ENCODE assay signal across 14 cellular contexts in the genomic region with DNA sequence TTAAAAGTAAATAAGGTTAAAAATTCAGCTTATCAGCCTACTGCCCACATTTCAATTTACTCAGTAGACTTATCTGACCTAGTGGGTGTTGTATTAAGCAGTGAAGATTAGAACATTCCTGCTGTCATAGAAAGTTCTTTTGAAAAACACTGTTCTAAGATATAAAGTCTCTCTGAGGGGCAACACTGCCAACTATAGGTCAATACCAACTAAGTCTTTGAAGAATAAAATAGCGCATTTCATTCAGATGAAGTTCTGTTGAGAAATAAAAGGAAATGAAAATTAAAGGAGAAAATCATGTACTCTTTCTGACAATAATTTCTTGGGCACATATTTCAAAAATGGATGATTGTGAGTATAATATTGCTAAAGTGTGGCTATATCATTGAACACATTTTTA.
"Had no signal": no experiment of that assay in that cellular context is flagged by ENCODE, and none has a peak within 500 bp of the region (broad histone marks: within the 10 kb centered on the region; RNA-seq: fewer than 3 reads in every experiment).

No MANE protein-coding gene starts in this region.

- DNase-seq: activated CD4-positive, alpha-beta memory T cell treated with anti-CD3 and anti-CD28 coated beads, Interleukin-2, amount 10 ng/mL, durations not matched to agents 7 days and 5 days; activated CD4-positive, CD25-positive, alpha-beta regulatory T cell treated with anti-CD3 and anti-CD28 coated beads, Interleukin-2, amount 50 U/mL, for 72 hours; activated CD8-positive, alpha-beta memory T cell treated with anti-CD3 and anti-CD28 coated beads, Interleukin-2, amount 50 U/mL, for 4 hours; activated naive CD4-positive, alpha-beta T cell; activated naive CD8-positive, alpha-beta T cell treated with anti-CD3 and anti-CD28 coated beads, Interleukin-2, amount 50 U/mL, for 24 hours; gastrocnemius medialis; heart right ventricle; kidney glomerular epithelial cell; ovary; stimulated activated CD4-positive, alpha-beta T cell treated with anti-CD3 and anti-CD28 coated beads, Interleukin-4, amount 100 ng/mL, for 24 hours; stimulated activated naive CD8-positive, alpha-beta T cell treated with anti-CD3 and anti-CD28 coated beads, Interleukin-15, amount 100 ng/mL, for 72 hours; testis had no signal

- H3K36me3 ChIP-seq: cardiac muscle cell, gastrocnemius medialis, heart right ventricle, ovary had no signal

- H3K4me3 ChIP-seq: cardiac muscle cell, gastrocnemius medialis, heart right ventricle, ovary, testis had no signal

- H3K4me1 Mint-ChIP-seq: activated CD4-positive, alpha-beta memory T cell treated with anti-CD3 and anti-CD28 coated beads, Interleukin-2, amount 10 ng/mL, durations not matched to agents 7 days and 5 days; activated naive CD8-positive, alpha-beta T cell treated with anti-CD3 and anti-CD28 coated beads, Interleukin-2, amount 50 U/mL, for 24 hours; stimulated activated naive CD8-positive, alpha-beta T cell treated with anti-CD3 and anti-CD28 coated beads, Interleukin-15, amount 100 ng/mL, for 72 hours had no signal

- H3K27me3 ChIP-seq: cardiac muscle cell, gastrocnemius medialis, heart right ventricle, ovary, testis had no signal

- H3K27ac Mint-ChIP-seq: activated CD4-positive, alpha-beta memory T cell treated with anti-CD3 and anti-CD28 coated beads, Interleukin-2, amount 10 ng/mL, durations not matched to agents 7 days and 5 days; activated naive CD8-positive, alpha-beta T cell treated with anti-CD3 and anti-CD28 coated beads, Interleukin-2, amount 50 U/mL, for 24 hours; stimulated activated naive CD8-positive, alpha-beta T cell treated with anti-CD3 and anti-CD28 coated beads, Interleukin-15, amount 100 ng/mL, for 72 hours; T-helper 1 cell treated with Interleukin-12 subunit alpha and Interleukin-12 subunit beta and Interleukin-4 antibody, amounts not matched to agents 30 μg/mL and 1 μg/mL, for 36 hours had no signal

- H3K27me3 Mint-ChIP-seq: activated CD4-positive, alpha-beta memory T cell treated with anti-CD3 and anti-CD28 coated beads, Interleukin-2, amount 10 ng/mL, durations not matched to agents 7 days and 5 days; activated naive CD8-positive, alpha-beta T cell treated with anti-CD3 and anti-CD28 coated beads, Interleukin-2, amount 50 U/mL, for 24 hours; stimulated activated naive CD8-positive, alpha-beta T cell treated with anti-CD3 and anti-CD28 coated beads, Interleukin-15, amount 100 ng/mL, for 72 hours had no signal

- H3K4me3 Mint-ChIP-seq: activated CD4-positive, alpha-beta memory T cell treated with anti-CD3 and anti-CD28 coated beads, Interleukin-2, amount 10 ng/mL, durations not matched to agents 7 days and 5 days; activated naive CD8-positive, alpha-beta T cell treated with anti-CD3 and anti-CD28 coated beads, Interleukin-2, amount 50 U/mL, for 24 hours; stimulated activated naive CD8-positive, alpha-beta T cell treated with anti-CD3 and anti-CD28 coated beads, Interleukin-15, amount 100 ng/mL, for 72 hours; T-helper 1 cell treated with Interleukin-12 subunit alpha and Interleukin-12 subunit beta and Interleukin-4 antibody, amounts not matched to agents 30 μg/mL and 1 μg/mL, for 36 hours had no signal
